28 cellular contexts compared by ENCODE assay signal in genomic region chr17:30930495-30930894, GRCh38.
"Had no signal": no experiment of that assay in that cellular context is flagged by ENCODE, and none has a peak within 500 bp of the region (broad histone marks: within the 10 kb centered on the region; RNA-seq: fewer than 3 reads in every experiment).

No MANE protein-coding gene starts in this region.

- DNase-seq: hippocampal formation; kidney glomerular epithelial cell; left cardiac atrium; left lung; mesendoderm; naive B cell; natural killer cell; nephron progenitor cell; occipital lobe; spleen; stimulated activated CD4-positive, alpha-beta T cell treated with anti-CD3 and anti-CD28 coated beads, Interleukin-4, amount 100 ng/mL, for 24 hours; stimulated activated naive CD4-positive, alpha-beta T cell; substantia nigra had no signal

- H3K9ac ChIP-seq: neural progenitor cell, parathyroid adenoma had no signal

- H2AFZ ChIP-seq: neural progenitor cell, parathyroid adenoma had no signal

- FAIRE-seq: keratinocyte had no signal

- H3K4me1 ChIP-seq: left lung, neural progenitor cell, parathyroid adenoma, right atrium auricular region, tibial nerve, vagina had no signal

- H3K27ac Mint-ChIP-seq: mesothelial cell of epicardium; natural killer cell; nephron progenitor cell; neural progenitor cell; progenitor cell of endocrine pancreas; stimulated activated effector memory CD8-positive, alpha-beta T cell treated with anti-CD3 and anti-CD28 coated beads, Interleukin-12 subunit alpha, Interleukin-12 subunit beta, amount 100 ng/mL, for 72 hours; stimulated activated naive CD8-positive, alpha-beta T cell treated with anti-CD3 and anti-CD28 coated beads, Interleukin-15, Interleukin-2, amounts not matched to agents 100 ng/mL and 50 ng/mL, for 24 hours; type B pancreatic cell had no signal

- H3K9me3 Mint-ChIP-seq: mesothelial cell of epicardium; naive B cell; natural killer cell; nephron progenitor cell; neural progenitor cell; stimulated activated effector memory CD8-positive, alpha-beta T cell treated with anti-CD3 and anti-CD28 coated beads, Interleukin-12 subunit alpha, Interleukin-12 subunit beta, amount 100 ng/mL, for 72 hours; stimulated activated naive CD8-positive, alpha-beta T cell treated with anti-CD3 and anti-CD28 coated beads, Interleukin-15, Interleukin-2, amounts not matched to agents 100 ng/mL and 50 ng/mL, for 24 hours; type B pancreatic cell had no signal

- H3K4me2 ChIP-seq: neural progenitor cell had no signal

- H3K36me3 Mint-ChIP-seq: mesothelial cell of epicardium; natural killer cell; neural progenitor cell; stimulated activated effector memory CD8-positive, alpha-beta T cell treated with anti-CD3 and anti-CD28 coated beads, Interleukin-12 subunit alpha, Interleukin-12 subunit beta, amount 100 ng/mL, for 72 hours; type B pancreatic cell had no signal

- H3K4me3 ChIP-seq: left lung, lung, neural progenitor cell, right atrium auricular region, skin epidermis, spleen, tibial nerve, vagina had no signal

- H3K27ac ChIP-seq: left lung, neural progenitor cell, neutrophil, parathyroid adenoma, right atrium auricular region, skin epidermis, spleen, tibial nerve, vagina had no signal

- H3K36me3 ChIP-seq: neural progenitor cell, neutrophil, right atrium auricular region, tibial nerve, vagina had no signal

- H3K27me3 Mint-ChIP-seq: naive B cell had no signal

- H3K27me3 ChIP-seq: left lung, right atrium auricular region, vagina had no signal

- H3K4me1 Mint-ChIP-seq: mesothelial cell of epicardium; natural killer cell; nephron progenitor cell; stimulated activated effector memory CD8-positive, alpha-beta T cell treated with anti-CD3 and anti-CD28 coated beads, Interleukin-12 subunit alpha, Interleukin-12 subunit beta, amount 100 ng/mL, for 72 hours had no signal

- ATAC-seq: left cardiac atrium; left lung; natural killer cell; sciatic nerve; stimulated activated effector memory CD8-positive, alpha-beta T cell treated with anti-CD3 and anti-CD28 coated beads, Interleukin-12 subunit alpha, Interleukin-12 subunit beta, amount 100 ng/mL, for 72 hours had no signal

- H3K79me2 ChIP-seq: parathyroid adenoma had no signal

- H3K4me3 Mint-ChIP-seq: mesothelial cell of epicardium; naive B cell; natural killer cell; nephron progenitor cell; neural progenitor cell; stimulated activated effector memory CD8-positive, alpha-beta T cell treated with anti-CD3 and anti-CD28 coated beads, Interleukin-12 subunit alpha, Interleukin-12 subunit beta, amount 100 ng/mL, for 72 hours; stimulated activated naive CD8-positive, alpha-beta T cell treated with anti-CD3 and anti-CD28 coated beads, Interleukin-15, Interleukin-2, amounts not matched to agents 100 ng/mL and 50 ng/mL, for 24 hours; type B pancreatic cell had no signal

- H3K9me3 ChIP-seq: left lung, neutrophil, right atrium auricular region, spleen, tibial nerve, vagina had no signal
